ENCODE assay signal across 9 cellular contexts in genomic region chr19:39671739-39672363, GRCh38. TPM values are rescaled to one million over a fixed set of nuclear protein-coding genes. Genes with fewer than 3 reads are reported as not detected.
A peak's percentile ranks its signal among the peaks of the same experiment; 100 is the strongest.
DNase-seq lines count a peak whose midpoint lies in the region; ATAC-seq and TF ChIP-seq lines count a peak whose summit lies in the region.
"Had no signal": no experiment of that assay in that cellular context is flagged by ENCODE, and none has a peak within 500 bp of the region (broad histone marks: within the 10 kb centered on the region; RNA-seq: fewer than 3 reads in every experiment).

No MANE protein-coding gene starts in this region.

- no peaks in the 10 kb centered on the region for H3K9me2 ChIP-seq in neural cell (ENCODE audit: insufficient read depth, low read length)

- no peak for TF ChIP-seq POLR2A in GM18505 (IDR thresholded peaks at IDR 0.05; ENCODE audit: borderline replicate concordance, extremely low read depth, insufficient read depth, insufficient read length)

- TF ChIP-seq EP300 in neural cell (conservative IDR thresholded peaks at IDR 0.05; ENCODE audit: poor library complexity, severe bottlenecking), result no peak

- H3K9ac ChIP-seq in neural cell (ENCODE audit: low read length), result no peak overlapping the region

- no peaks in the 10 kb centered on the region for H3F3A ChIP-seq in neural cell (ENCODE audit: insufficient read depth, low read length, poor library complexity, severe bottlenecking)

- in situ Hi-C loops in GM13977 (cut with MboI; ENCODE audit: low pct_unique_long_range_greater_than_20kb, low sequenced_read_pairs, unreplicated experiment), result loop anchor here (10.0 kb wide), 1 partner anchor 113 kb away; no protein-coding TSS in a partner anchor

- peak; percentile 37 for DNase-seq in BE2C
- peak; percentile 45 for DNase-seq in GM13977 (ENCODE audit: low spot score)
- DNase-seq in NCI-H446 (lab: John Stamatoyannopoulos, UW), result peak; percentile 8 to 66
- peak; percentile 38 for DNase-seq in activated CD4-positive, CD25-positive, alpha-beta regulatory T cell treated with anti-CD3 and anti-CD28 coated beads, Interleukin-2, amount 50 U/mL, for 16 hours (ENCODE audit: low read depth, low spot score)
- DNase-seq: right cardiac atrium had no signal

- H3K36me3 ChIP-seq in BE2C (no peaks in the 10 kb centered on the region), neural cell (ENCODE audit: insufficient read depth, low read length) (no peaks in the 10 kb centered on the region)

- H3K4me1 ChIP-seq in BE2C, result no peaks in the 10 kb centered on the region

- H4K20me1 ChIP-seq in neural cell (ENCODE audit: insufficient read depth), result no peaks in the 10 kb centered on the region

- H3K79me2 ChIP-seq in neural cell (replicated peaks; ENCODE audit: insufficient read depth, low read length), result no peaks in the 10 kb centered on the region

- ATAC-seq in esophagus mucosa (peak; percentile 66), GM18505 (IDR thresholded peaks at IDR 0.05; ENCODE audit: unreplicated experiment) (no peak), HG03045 (IDR thresholded peaks at IDR 0.05; ENCODE audit: unreplicated experiment) (no peak)

- H3K4me3 ChIP-seq in BE2C (ENCODE audit: low read depth, low read length) (no peak overlapping the region), neural cell (ENCODE audit: low read length) (no peak overlapping the region)

- no peak overlapping the region for H3K4me2 ChIP-seq in neural cell (ENCODE audit: low read length)

- H3K27me3 ChIP-seq in BE2C (peaks cover 12% of the 10 kb centered on the region), neural cell (ENCODE audit: insufficient read depth, low read depth, low read length) (no peaks in the 10 kb centered on the region)

- no peak overlapping the region for H2AFZ ChIP-seq in neural cell (ENCODE audit: low read depth, low read length)

- peak; percentile 67 for TF ChIP-seq CTCF in BE2C (IDR thresholded peaks at IDR 0.05; ENCODE audit: low read depth, low read length)
- peak; percentile 63 for TF ChIP-seq CTCF in GM13977 (IDR thresholded peaks at IDR 0.05; ENCODE audit: extremely low read depth, insufficient read depth, missing control alignments)
- peak; percentile 89 for TF ChIP-seq CTCF in neural cell (IDR thresholded peaks at IDR 0.05; ENCODE audit: poor library complexity, severe bottlenecking)

- peak; percentile 91 for TF ChIP-seq RAD21 in neural cell (conservative IDR thresholded peaks at IDR 0.05)

- H3K9me3 ChIP-seq in BE2C (no peaks in the 10 kb centered on the region; the same call in 1 of the 2 replicates), neural cell (ENCODE audit: low read length) (no peaks in the 10 kb centered on the region)

- no peak overlapping the region for H3K27ac ChIP-seq in neural cell (ENCODE audit: low read length)

TF ChIP-seq in neural cell, 6 proteins besides CTCF, POLR2A, EP300 and RAD21:
- TF ChIP-seq TAF1 (IDR thresholded peaks at IDR 0.05; ENCODE audit: low read depth) (no peak), MXI1 (conservative IDR thresholded peaks at IDR 0.05; ENCODE audit: poor library complexity, severe bottlenecking) (peak; percentile 24), SMC3 (conservative IDR thresholded peaks at IDR 0.05; ENCODE audit: poor library complexity) (peak; percentile 93)

RNA-seq across cellular contexts. Expression of gene LGALS16, which starts 16.1 kb away (rescaled TPM):
- not detected for polyA plus RNA-seq in BE2C (2012; ENCODE audit: insufficient read depth, insufficient read length, low read depth)
- total RNA-seq in esophagus mucosa, result not detected
- polyA plus RNA-seq in neural cell, result not detected in 2 replicates
- not detected in 2 replicates for polyA minus RNA-seq in neural cell
- total RNA-seq: right cardiac atrium had no signal
- polyA plus RNA-seq: right cardiac atrium had no signal

RNA-seq across cellular contexts. Expression of gene LGALS14, which starts 32.4 kb away (rescaled TPM):
- polyA plus RNA-seq in BE2C (2012; ENCODE audit: insufficient read depth, insufficient read length, low read depth), result not detected
- not detected for total RNA-seq in esophagus mucosa
- polyA plus RNA-seq in neural cell, result 0.53 and 4.4 TPM in 2 replicates
- not detected in 2 replicates for polyA minus RNA-seq in neural cell
- total RNA-seq: right cardiac atrium had no signal
- polyA plus RNA-seq: right cardiac atrium had no signal
